8 cellular contexts compared by ENCODE assay signal in genomic region chr1:51990478-51990965, GRCh38. TPM values are rescaled to one million over a fixed set of nuclear protein-coding genes. Genes with fewer than 3 reads are reported as not detected.
A peak's percentile ranks its signal among the peaks of the same experiment; 100 is the strongest.
DNase-seq lines count a peak whose midpoint lies in the region; ATAC-seq and TF ChIP-seq lines count a peak whose summit lies in the region.

A gene with protein sequence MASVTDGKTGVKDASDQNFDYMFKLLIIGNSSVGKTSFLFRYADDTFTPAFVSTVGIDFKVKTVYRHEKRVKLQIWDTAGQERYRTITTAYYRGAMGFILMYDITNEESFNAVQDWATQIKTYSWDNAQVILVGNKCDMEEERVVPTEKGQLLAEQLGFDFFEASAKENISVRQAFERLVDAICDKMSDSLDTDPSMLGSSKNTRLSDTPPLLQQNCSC (minus strand): TSS chr1:51990700. CDS start chr1:51977117, 13,583 bp downstream.

- peak within 1 kb of the TSS; percentile 73 for H3K4me3 ChIP-seq in AG09309 (ENCODE audit: control insufficient read depth, low read depth, low read length)
- H3K4me3 ChIP-seq in prostate gland, result peak within 1 kb of the TSS; percentile 53 to 69
- H3K4me3 ChIP-seq in urinary bladder (ENCODE audit: low read depth, low read length), result peak within 1 kb of the TSS; percentile 53

- intact Hi-C loops in prostate gland (cut with DNase I), result no loop called here

- H3K27ac ChIP-seq in prostate gland (peak within 1 kb of the TSS; percentile 67 to 77), urinary bladder (ENCODE audit: low read depth) (no peak within 1 kb of the TSS)

- no peaks in the 10 kb centered on the region for H3K27me3 ChIP-seq in prostate gland (replicated peaks; ENCODE audit: insufficient read depth)

- TF ChIP-seq CTCF in AG09309 (IDR thresholded peaks at IDR 0.05; ENCODE audit: control insufficient read depth, insufficient read depth, low read depth, low read length, missing control alignments) (no peak), prostate gland (IDR thresholded peaks at IDR 0.05) (no peak)

- WGBS in prostate gland, result 4% methylated on average over 16 of the region's 46 CpGs
- 2% methylated on average over 46 of the region's 46 CpGs for WGBS in urinary bladder

- no peaks in the 10 kb centered on the region for H3K9me3 ChIP-seq in prostate gland

- H3K36me3 ChIP-seq in prostate gland (no peaks in the 10 kb centered on the region), urinary bladder (ENCODE audit: insufficient read depth) (no peaks in the 10 kb centered on the region)

- TF ChIP-seq POLR2A in prostate gland (IDR thresholded peaks at IDR 0.05), result no peak

- H3K4me1 ChIP-seq in prostate gland (replicated peaks) (no peaks in the 10 kb centered on the region), urinary bladder (ENCODE audit: insufficient read depth) (no peaks in the 10 kb centered on the region)

- ATAC-seq in GM19328 (IDR thresholded peaks at IDR 0.05; ENCODE audit: unreplicated experiment), result peak; percentile 67

- DNase-seq in AG09309 (ENCODE audit: low read depth), result no peak
- peak in 50 of 76 experiments; percentile 1 to 57 (median 30) for DNase-seq in HUDEP-2 (lab: John Stamatoyannopoulos, UW; ENCODE audit: unreplicated experiment in 76 of 76)
- peak; percentile 70 for DNase-seq in RPMI8226
- peak; percentile 45 for DNase-seq in activated gamma-delta T cell (lab: John Stamatoyannopoulos, UW)
- peak; percentile 86 for DNase-seq in glomerular visceral epithelial cell (ENCODE audit: extremely low spot score)
- DNase-seq in prostate gland (ENCODE audit: low spot score), result peak; percentile 79

RNA-seq across cellular contexts. Expression of the gene that starts here (rescaled TPM):
- total RNA-seq in prostate gland (10 to 100 TPM in 1 of 2 donors, 1 to 10 TPM in 1; 8.5 to 23.6 TPM), urinary bladder (1.7 TPM)
- 0.44 TPM for polyA plus RNA-seq in urinary bladder
